ENCODE assay signal across 22 cellular contexts in the genomic region with DNA sequence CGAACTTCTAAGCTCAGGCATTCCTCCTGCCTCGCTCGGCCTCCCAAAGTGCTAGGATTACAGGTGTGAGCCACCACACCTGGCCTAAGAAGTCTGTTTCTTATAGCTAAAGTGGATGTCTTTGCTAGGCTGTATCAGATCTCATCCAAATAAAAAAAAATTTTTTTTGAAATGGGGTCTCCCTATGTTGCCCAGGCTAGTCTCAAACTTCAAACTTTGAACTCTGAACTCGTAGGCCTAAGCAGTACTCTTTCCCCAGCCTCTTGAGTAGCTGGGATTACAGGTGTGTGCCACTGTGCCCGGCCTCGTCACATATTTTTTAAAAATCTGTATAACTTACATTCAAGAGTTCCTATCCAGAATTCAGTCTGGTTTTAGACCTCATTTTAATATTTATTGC. TPM values are rescaled to one million over a fixed set of nuclear protein-coding genes. Genes with fewer than 3 reads are reported as not detected.
DNase-seq lines count a peak whose midpoint lies in the region; ATAC-seq and TF ChIP-seq lines count a peak whose summit lies in the region.
"Had no signal": no experiment of that assay in that cellular context is flagged by ENCODE, and none has a peak within 500 bp of the region (broad histone marks: within the 10 kb centered on the region; RNA-seq: fewer than 3 reads in every experiment).

No MANE protein-coding gene starts in this region.

- TF ChIP-seq CTCF in Calu3 (IDR thresholded peaks at IDR 0.05; ENCODE audit: unreplicated experiment), result no peak

- H3K4me1 ChIP-seq in CD4-positive, CD25-positive, alpha-beta regulatory T cell (ENCODE audit: control insufficient read depth, insufficient read depth, low read length, poor library complexity, severe bottlenecking), result peaks cover 16% of the 10 kb centered on the region
- H3K4me1 ChIP-seq: BE2C had no signal

- DNase-seq in CD4-positive, CD25-positive, alpha-beta regulatory T cell, result no peak
- DNase-seq in Calu3 (no peak), T-helper 17 cell (no peak), NCI-H526 (lab: John Stamatoyannopoulos, UW) (no peak), retina (no peak)
- no peak for DNase-seq in stimulated activated effector memory CD8-positive, alpha-beta T cell treated with anti-CD3 and anti-CD28 coated beads, Interleukin-12 subunit alpha, Interleukin-12 subunit beta, amount 100 ng/mL, for 72 hours (ENCODE audit: low spot score in 2 of 2)
- no peak for DNase-seq in stimulated activated naive CD4-positive, alpha-beta T cell (lab: John Stamatoyannopoulos, UW)
- DNase-seq: 8988T; ACHN; AML-193; BE2C; CD8-positive, alpha-beta memory T cell; DMS53; DMS79 treated with DMSO at 0.1 percent for 48 hours; GF-D8; H9; HFFc6 had no signal

- BruUV-seq in Calu3 (replicated peaks; lab: Mats Ljungman, UMichigan), result no TSS peak

- H3K36me3 ChIP-seq in CD4-positive, CD25-positive, alpha-beta regulatory T cell (ENCODE audit: control insufficient read depth, insufficient read depth, low read length), result peaks cover under 1% of the 10 kb centered on the region
- H3K36me3 ChIP-seq: BE2C had no signal

- no peak for ATAC-seq in CD4-positive, CD25-positive, alpha-beta regulatory T cell (ENCODE audit: low read depth in 2 of 2)
- ATAC-seq in T-helper 17 cell, result no peak
- no peak for ATAC-seq in stimulated activated effector memory CD8-positive, alpha-beta T cell treated with anti-CD3 and anti-CD28 coated beads, Interleukin-12 subunit alpha, Interleukin-12 subunit beta, amount 100 ng/mL, for 72 hours
- ATAC-seq: A549, GM23338, HCT116 had no signal

- CTCF ChIA-PET in Calu3 (lab: Charles Lee), result interaction anchor here (0.5 to 0.8 kb wide), 2 partner anchors 12 to 15 kb away, joined by 3 read pairs; no protein-coding TSS in a partner anchor

- peak overlapping the region; percentile 7 for H3K4me3 ChIP-seq in CD4-positive, CD25-positive, alpha-beta regulatory T cell (ENCODE audit: low read depth, low read length)
- H3K4me3 ChIP-seq: A549; BLaER1 treated with 17β-estradiol and CSF1 and Interleukin-3, amounts not matched to agents 10 nM and 100 nM; GM23338 had no signal

- H3K36me3 Mint-ChIP-seq in CD4-positive, CD25-positive, alpha-beta regulatory T cell, result peaks cover 19% of the 10 kb centered on the region
- H3K36me3 Mint-ChIP-seq in Calu3 (ENCODE audit: insufficient read depth, unreplicated experiment), result peaks cover 5% of the 10 kb centered on the region
- H3K36me3 Mint-ChIP-seq in T-helper 17 cell (ENCODE audit: low read depth), result no peaks in the 10 kb centered on the region
- no peaks in the 10 kb centered on the region for H3K36me3 Mint-ChIP-seq in stimulated activated effector memory CD8-positive, alpha-beta T cell treated with anti-CD3 and anti-CD28 coated beads, Interleukin-12 subunit alpha, Interleukin-12 subunit beta, amount 100 ng/mL, for 72 hours

- peak overlapping the region in 2 of 4 donors; percentile 4 to 49 for H3K4me3 Mint-ChIP-seq in CD4-positive, CD25-positive, alpha-beta regulatory T cell
- H3K4me3 Mint-ChIP-seq in Calu3 (ENCODE audit: low read depth, unreplicated experiment), result no peak overlapping the region
- no peak overlapping the region for H3K4me3 Mint-ChIP-seq in T-helper 17 cell
- H3K4me3 Mint-ChIP-seq in stimulated activated effector memory CD8-positive, alpha-beta T cell treated with anti-CD3 and anti-CD28 coated beads, Interleukin-12 subunit alpha, Interleukin-12 subunit beta, amount 100 ng/mL, for 72 hours, result no peak overlapping the region
- H3K4me3 Mint-ChIP-seq: CD14-positive monocyte, GM23338, H9, HFFc6 had no signal

- H3K27me3 ChIP-seq in CD4-positive, CD25-positive, alpha-beta regulatory T cell (ENCODE audit: control insufficient read depth, insufficient read depth, low read length), result no peaks in the 10 kb centered on the region
- H3K27me3 ChIP-seq: BE2C; BLaER1 treated with 17β-estradiol and CSF1 and Interleukin-3, amounts not matched to agents 10 nM and 100 nM had no signal

- no peaks in the 10 kb centered on the region for H3K27me3 Mint-ChIP-seq in CD4-positive, CD25-positive, alpha-beta regulatory T cell
- H3K27me3 Mint-ChIP-seq in Calu3 (ENCODE audit: unreplicated experiment) (no peaks in the 10 kb centered on the region), T-helper 17 cell (no peaks in the 10 kb centered on the region)
- H3K27me3 Mint-ChIP-seq: CD8-positive, alpha-beta memory T cell had no signal

- H3K27ac Mint-ChIP-seq in CD4-positive, CD25-positive, alpha-beta regulatory T cell, result peak overlapping the region in 1 of 3 donors; percentile 15
- peak overlapping the region; percentile 38 for H3K27ac Mint-ChIP-seq in Calu3 (ENCODE audit: unreplicated experiment)
- H3K27ac Mint-ChIP-seq in T-helper 17 cell, result peak overlapping the region; percentile 51
- peak overlapping the region; percentile 26 for H3K27ac Mint-ChIP-seq in stimulated activated effector memory CD8-positive, alpha-beta T cell treated with anti-CD3 and anti-CD28 coated beads, Interleukin-12 subunit alpha, Interleukin-12 subunit beta, amount 100 ng/mL, for 72 hours
- H3K27ac Mint-ChIP-seq: GM23338, HFFc6 had no signal

- H3K27ac ChIP-seq in CD4-positive, CD25-positive, alpha-beta regulatory T cell (ENCODE audit: insufficient read depth, low read length, poor library complexity, severe bottlenecking), result no peak overlapping the region
- H3K27ac ChIP-seq: A549; BLaER1 treated with 17β-estradiol and CSF1 and Interleukin-3, amounts not matched to agents 10 nM and 100 nM had no signal

- no peaks in the 10 kb centered on the region for H3K9me3 ChIP-seq in CD4-positive, CD25-positive, alpha-beta regulatory T cell (ENCODE audit: control insufficient read depth in 2 of 2, low read length in 2 of 2)
- no peaks in the 10 kb centered on the region for H3K9me3 ChIP-seq in T-helper 17 cell (ENCODE audit: control insufficient read depth, low read length, poor library complexity, severe bottlenecking)
- H3K9me3 ChIP-seq: A549, BE2C had no signal

- intact Hi-C loops in Calu3 (cut with micrococcal nuclease; ENCODE audit: unreplicated experiment), result no loop called here

- no peaks in the 10 kb centered on the region for H3K9me3 Mint-ChIP-seq in CD4-positive, CD25-positive, alpha-beta regulatory T cell
- peaks cover 4% of the 10 kb centered on the region for H3K9me3 Mint-ChIP-seq in Calu3 (ENCODE audit: low read depth, unreplicated experiment)
- H3K9me3 Mint-ChIP-seq in stimulated activated effector memory CD8-positive, alpha-beta T cell treated with anti-CD3 and anti-CD28 coated beads, Interleukin-12 subunit alpha, Interleukin-12 subunit beta, amount 100 ng/mL, for 72 hours, result no peaks in the 10 kb centered on the region
- H3K9me3 Mint-ChIP-seq: CD8-positive, alpha-beta memory T cell; HFFc6 had no signal

- peaks cover 45 to 75% (median 60%) of the 10 kb centered on the region in 4 donors for H3K4me1 Mint-ChIP-seq in CD4-positive, CD25-positive, alpha-beta regulatory T cell
- H3K4me1 Mint-ChIP-seq in Calu3 (ENCODE audit: low read depth, unreplicated experiment), result peaks cover 53% of the 10 kb centered on the region
- peaks cover 25% of the 10 kb centered on the region for H3K4me1 Mint-ChIP-seq in T-helper 17 cell
- H3K4me1 Mint-ChIP-seq in stimulated activated effector memory CD8-positive, alpha-beta T cell treated with anti-CD3 and anti-CD28 coated beads, Interleukin-12 subunit alpha, Interleukin-12 subunit beta, amount 100 ng/mL, for 72 hours, result peaks cover 20% of the 10 kb centered on the region

RNA-seq across cellular contexts. Expression of gene RPRD2, which starts 40.5 kb away (rescaled TPM):
- total RNA-seq in CD4-positive, CD25-positive, alpha-beta regulatory T cell, result 51.3 TPM
- 10 to 100 TPM; 24.0 to 34.0 (median 32.5) TPM for polyA plus RNA-seq in CD4-positive, CD25-positive, alpha-beta regulatory T cell
- total RNA-seq in Calu3 (2022), result 36.6 and 37.8 TPM in 2 replicates
- total RNA-seq in T-helper 17 cell, result 10 to 100 TPM; 36.2 to 38.7 TPM
